ENCODE assay signal across 24 cellular contexts in the genomic region with DNA sequence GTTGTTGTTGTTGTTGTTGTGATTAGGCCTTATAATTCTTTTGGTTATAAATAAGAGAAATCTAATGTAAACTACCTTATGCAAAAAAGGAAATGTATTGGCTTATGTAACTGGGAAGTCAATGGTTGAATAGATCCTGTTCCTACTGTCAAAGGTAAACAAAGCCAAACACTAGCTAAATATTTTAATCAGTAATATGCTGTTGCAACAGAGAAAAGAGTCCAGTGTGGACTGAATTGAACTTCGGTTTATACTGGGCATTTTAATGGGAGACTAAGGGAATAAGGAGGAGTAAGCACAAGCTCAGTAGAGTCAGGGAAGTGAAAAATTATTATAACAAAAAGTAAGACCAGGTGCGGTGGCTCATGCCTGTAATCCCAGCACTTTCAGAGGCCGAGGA. TPM values are rescaled to one million over a fixed set of nuclear protein-coding genes. Genes with fewer than 3 reads are reported as not detected.
"Had no signal": no experiment of that assay in that cellular context is flagged by ENCODE, and none has a peak within 500 bp of the region (broad histone marks: within the 10 kb centered on the region; RNA-seq: fewer than 3 reads in every experiment).

No MANE protein-coding gene starts in this region.

- H3K36me3 ChIP-seq: esophagus squamous epithelium, left lung, prostate gland, spleen, thoracic aorta, upper lobe of left lung had no signal

- H3K4me3 ChIP-seq: dorsolateral prefrontal cortex, esophagus squamous epithelium, heart right ventricle, left lung, prostate gland, skin epidermis, spleen, thoracic aorta, tibial nerve, upper lobe of left lung had no signal

- DNase-seq: dorsolateral prefrontal cortex; effector CD4-positive, alpha-beta T cell; erythroblast; esophagus squamous epithelium; foreskin melanocyte; glutamatergic neuron; heart right ventricle; hippocampal formation; left cardiac atrium; left lung; naive thymus-derived CD8-positive, alpha-beta T cell; nephron progenitor cell; nucleus accumbens; right cardiac atrium; spleen; stimulated activated CD4-positive, alpha-beta T cell treated with anti-CD3 and anti-CD28 coated beads, Interleukin-4, amount 100 ng/mL, for 4 hours; stimulated activated naive CD8-positive, alpha-beta T cell treated with anti-CD3 and anti-CD28 coated beads, Interleukin-15, Interleukin-2, amounts not matched to agents 100 U/mL and 50 U/mL, for 24 hours; upper lobe of left lung had no signal

- H3K27ac ChIP-seq: dorsolateral prefrontal cortex, esophagus squamous epithelium, heart right ventricle, left lung, prostate gland, skin epidermis, spleen, thoracic aorta, tibial nerve, upper lobe of left lung had no signal

- H3K4me1 ChIP-seq: esophagus squamous epithelium, heart right ventricle, left lung, prostate gland, spleen, tibial nerve, upper lobe of left lung had no signal

- ATAC-seq: heart right ventricle; left cardiac atrium; left lung; naive thymus-derived CD8-positive, alpha-beta T cell; right cardiac atrium; stimulated activated memory B cell treated with anti-CD40 and anti-IgM and Interleukin-4, amounts not matched to agents 10 μg/mL and 1 μg/mL and 100 μg/mL, for 72 hours; stimulated activated naive CD8-positive, alpha-beta T cell treated with anti-CD3 and anti-CD28 coated beads, Interleukin-15, Interleukin-2, amounts not matched to agents 100 U/mL and 50 U/mL, for 24 hours had no signal

- H3K27me3 ChIP-seq: dorsolateral prefrontal cortex, esophagus squamous epithelium, heart right ventricle, left lung, spleen, tibial nerve, upper lobe of left lung had no signal

- H3K9me3 ChIP-seq: esophagus squamous epithelium, heart right ventricle, left lung, prostate gland, spleen, thoracic aorta, tibial nerve, upper lobe of left lung had no signal

RNA-seq across cellular contexts. Expression of gene MSH4, which starts 15.4 kb away (rescaled TPM):
- total RNA-seq: mesenteric fat pad had no signal
